In the genomic region with DNA sequence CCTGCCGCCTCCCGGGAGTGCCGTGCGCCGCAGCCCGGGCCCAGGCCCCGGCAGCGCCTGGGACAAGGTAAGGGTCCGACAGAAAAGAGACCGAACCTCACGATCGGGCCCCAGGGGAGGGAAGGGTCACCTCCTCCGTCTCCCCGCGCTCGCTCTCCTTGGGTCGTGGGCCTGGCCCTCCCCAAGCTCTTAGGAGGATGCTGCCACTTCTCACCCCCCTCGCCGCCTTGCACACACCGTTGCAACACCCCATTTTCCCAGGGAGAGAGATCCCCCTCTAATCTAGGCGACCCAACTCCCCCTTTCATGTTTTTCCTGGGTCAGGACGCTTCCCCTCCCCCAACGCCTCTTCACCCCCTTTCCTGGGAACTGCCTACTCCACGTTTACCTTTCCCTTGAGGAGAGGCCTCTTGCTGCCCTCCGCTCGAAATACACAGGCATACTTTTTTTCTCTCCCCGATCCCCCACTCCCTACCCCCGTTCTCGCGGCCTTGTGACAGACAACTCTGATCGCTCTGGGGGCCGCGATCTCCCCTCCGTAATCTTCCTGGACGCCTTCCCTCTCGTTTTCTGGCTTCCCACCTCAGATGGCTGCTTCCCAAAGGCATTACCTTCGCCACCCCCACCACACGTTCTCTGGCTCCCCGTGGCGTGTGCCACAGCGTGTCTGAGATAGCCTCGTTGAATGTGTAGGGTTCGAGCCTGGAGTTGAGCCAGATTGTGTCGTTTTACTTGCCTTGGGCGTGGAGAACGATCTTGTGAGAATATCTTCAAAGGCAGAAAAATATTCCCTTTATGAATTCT, we compare ENCODE assay signal across 8 cellular contexts. TPM values are rescaled to one million over a fixed set of nuclear protein-coding genes. Genes with fewer than 3 reads are reported as not detected.
DNase-seq lines count a peak whose midpoint lies in the region; ATAC-seq and TF ChIP-seq lines count a peak whose summit lies in the region.

No MANE protein-coding gene starts in this region.

- H3K27me3 Mint-ChIP-seq in activated T-helper 17 cell treated with anti-CD3 and anti-CD28 coated beads, Interleukin-2, amount 50 U/mL, for 72 hours = no peaks in the 10 kb centered on the region
- peaks cover 13% of the 10 kb centered on the region for H3K27me3 Mint-ChIP-seq in neural crest cell (ENCODE audit: low read depth)

- peak overlapping the region; percentile 98 for H3K27ac Mint-ChIP-seq in activated T-helper 17 cell treated with anti-CD3 and anti-CD28 coated beads, Interleukin-2, amount 50 U/mL, for 72 hours
- peak overlapping the region; percentile 99 for H3K27ac Mint-ChIP-seq in neural crest cell (ENCODE audit: unreplicated experiment)

- H3K27ac ChIP-seq in urinary bladder (ENCODE audit: low read depth) = peak overlapping the region; percentile 100

- peaks cover 80% of the 10 kb centered on the region for H3K36me3 Mint-ChIP-seq in activated T-helper 17 cell treated with anti-CD3 and anti-CD28 coated beads, Interleukin-2, amount 50 U/mL, for 72 hours (ENCODE audit: low read depth)
- peaks cover 6% of the 10 kb centered on the region for H3K36me3 Mint-ChIP-seq in neural crest cell (ENCODE audit: low read depth)

- H3K36me3 ChIP-seq in urinary bladder (ENCODE audit: insufficient read depth) = no peaks in the 10 kb centered on the region

- no peaks in the 10 kb centered on the region for H3K9me3 Mint-ChIP-seq in activated T-helper 17 cell treated with anti-CD3 and anti-CD28 coated beads, Interleukin-2, amount 50 U/mL, for 72 hours
- H3K9me3 Mint-ChIP-seq in neural crest cell = no peaks in the 10 kb centered on the region

- ATAC-seq in activated T-helper 17 cell treated with anti-CD3 and anti-CD28 coated beads, Interleukin-2, amount 50 U/mL, for 72 hours (replicated peaks) = no peak
- ATAC-seq in GM18520 (IDR thresholded peaks at IDR 0.05; ENCODE audit: unreplicated experiment) = no peak

- peaks cover 5% of the 10 kb centered on the region for H3K4me1 ChIP-seq in urinary bladder (ENCODE audit: insufficient read depth)

- peak overlapping the region; percentile 94 for H3K4me3 ChIP-seq in urinary bladder (ENCODE audit: low read depth, low read length)

- WGBS in urinary bladder = under 1% methylated on average over 46 of the region's 46 CpGs

- peak overlapping the region; percentile 98 for H3K4me3 Mint-ChIP-seq in activated T-helper 17 cell treated with anti-CD3 and anti-CD28 coated beads, Interleukin-2, amount 50 U/mL, for 72 hours
- H3K4me3 Mint-ChIP-seq in neural crest cell = peak overlapping the region; percentile 96

- DNase-seq in DMS53 (lab: John Stamatoyannopoulos, UW) (peak; percentile 57), DMS53 treated with DMSO at 0.1 percent for 48 hours (lab: John Stamatoyannopoulos, UW; ENCODE audit: unreplicated experiment) (no peak), NCI-H69 (lab: John Stamatoyannopoulos, UW) (peak; percentile 79), fibroblast of peridontal ligament (ENCODE audit: extremely low read depth) (peak; percentile 53), neural crest cell (ENCODE audit: low read depth, low spot score) (no peak)

- TF ChIP-seq CTCF in neural crest cell (conservative IDR thresholded peaks at IDR 0.05) = no peak

- H3K4me1 Mint-ChIP-seq in activated T-helper 17 cell treated with anti-CD3 and anti-CD28 coated beads, Interleukin-2, amount 50 U/mL, for 72 hours = peaks cover 37% of the 10 kb centered on the region
- peaks cover 74% of the 10 kb centered on the region for H3K4me1 Mint-ChIP-seq in neural crest cell

RNA-seq across cellular contexts. Expression of a gene that starts 0.7 kb away (rescaled TPM):
- 100 to 1,000 TPM; 107 to 148 TPM for total RNA-seq in activated T-helper 17 cell treated with anti-CD3 and anti-CD28 coated beads, Interleukin-2, amount 50 U/mL, for 72 hours
- total RNA-seq in neural crest cell (198 and 206 TPM in 2 replicates), urinary bladder (119 TPM)
- 39.7 TPM for polyA plus RNA-seq in urinary bladder

RNA-seq across cellular contexts. Expression of a gene that starts 35.3 kb away (rescaled TPM):
- 10 to 100 TPM; 46.2 to 53.9 TPM for total RNA-seq in activated T-helper 17 cell treated with anti-CD3 and anti-CD28 coated beads, Interleukin-2, amount 50 U/mL, for 72 hours
- 56.9 and 61.0 TPM in 2 replicates for total RNA-seq in neural crest cell
- 49.0 TPM for total RNA-seq in urinary bladder
- polyA plus RNA-seq in urinary bladder = 32.2 TPM

Comparison
In these comparisons a context has a peak if more than half of its experiments do, and no peak if none do; other contexts are left out.
1. DNase-seq: peak in DMS53 (single experiment), NCI-H69 (single experiment) and fibroblast of peridontal ligament (single experiment); none in DMS53 treated with DMSO at 0.1 percent for 48 hours (single experiment) and neural crest cell (single experiment).